Comparison of ENCODE assay signal across 14 cellular contexts in the genomic region with DNA sequence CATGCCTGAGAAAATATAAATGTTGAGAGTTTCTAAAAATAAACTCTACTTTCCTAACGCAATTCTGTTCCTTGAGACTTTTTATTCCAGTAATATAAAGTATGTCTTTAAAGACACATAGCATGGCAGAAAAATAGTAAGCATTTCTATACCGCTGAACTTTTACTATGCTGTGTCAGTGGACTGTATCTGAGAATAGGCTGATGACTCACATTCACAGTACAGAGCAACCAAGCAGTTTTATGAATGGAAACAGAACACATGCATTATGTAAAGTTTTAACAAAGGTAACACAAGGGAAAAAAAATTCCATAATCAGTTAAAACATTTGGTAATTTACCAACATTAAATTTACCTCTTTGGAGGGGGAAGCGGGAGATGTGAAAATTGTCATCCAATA. TPM values are rescaled to one million over a fixed set of nuclear protein-coding genes. Genes with fewer than 3 reads are reported as not detected.
DNase-seq lines count a peak whose midpoint lies in the region; ATAC-seq, FAIRE-seq and TF ChIP-seq lines count a peak whose summit lies in the region.
"Had no signal": no experiment of that assay in that cellular context is flagged by ENCODE, and none has a peak within 500 bp of the region (broad histone marks: within the 10 kb centered on the region; RNA-seq: fewer than 3 reads in every experiment).

No MANE protein-coding gene starts in this region.

- no peak overlapping the region for H3K27ac ChIP-seq in astrocyte (ENCODE audit: low read depth, low read length)

- no peak for TF ChIP-seq CTCF in natural killer cell (IDR thresholded peaks at IDR 0.05)
- TF ChIP-seq CTCF in astrocyte (IDR thresholded peaks at IDR 0.05; ENCODE audit: insufficient read depth, low read depth, low read length): no peak
- TF ChIP-seq CTCF in foreskin fibroblast (IDR thresholded peaks at IDR 0.05; ENCODE audit: low read depth, low read length): no peak

- no peaks in the 10 kb centered on the region for H3K27me3 Mint-ChIP-seq in natural killer cell (ENCODE audit: low read depth in 2 of 2)
- no peaks in the 10 kb centered on the region for H3K27me3 Mint-ChIP-seq in natural killer cell treated with Interleukin-12 subunit alpha and Interleukin-12 subunit beta and Interleukin-15 and Interleukin-18, amount 100 ng/mL, for 72 hours
- no peaks in the 10 kb centered on the region for H3K27me3 Mint-ChIP-seq in astrocyte (ENCODE audit: low read depth, unreplicated experiment)
- H3K27me3 Mint-ChIP-seq: activated B cell treated with CpG ODN at 0.5 μM for 24 hours; activated naive CD8-positive, alpha-beta T cell treated with anti-CD3 and anti-CD28 coated beads, Interleukin-2, amount 10 ng/mL, durations not matched to agents 7 days and 5 days; T-cell had no signal

- H3K36me3 ChIP-seq in astrocyte (ENCODE audit: insufficient read depth, low read length): no peaks in the 10 kb centered on the region

- ATAC-seq in natural killer cell: no peak
- no peak for ATAC-seq in natural killer cell treated with Interleukin-12 subunit alpha and Interleukin-12 subunit beta and Interleukin-15 and Interleukin-18, amount 100 ng/mL, for 72 hours
- ATAC-seq: T-cell had no signal

- H4K20me1 ChIP-seq in astrocyte (ENCODE audit: insufficient read depth, low read length): peaks cover under 1% of the 10 kb centered on the region

- no peak overlapping the region for H2AFZ ChIP-seq in astrocyte (ENCODE audit: low read depth, low read length)

- no peaks in the 10 kb centered on the region for H3K9me3 Mint-ChIP-seq in natural killer cell
- H3K9me3 Mint-ChIP-seq in natural killer cell treated with Interleukin-12 subunit alpha and Interleukin-12 subunit beta and Interleukin-15 and Interleukin-18, amount 100 ng/mL, for 72 hours: no peaks in the 10 kb centered on the region
- no peaks in the 10 kb centered on the region for H3K9me3 Mint-ChIP-seq in astrocyte (ENCODE audit: unreplicated experiment)
- H3K9me3 Mint-ChIP-seq: activated B cell treated with CpG ODN at 0.5 μM for 24 hours; activated naive CD8-positive, alpha-beta T cell treated with anti-CD3 and anti-CD28 coated beads, Interleukin-2, amount 10 ng/mL, durations not matched to agents 7 days and 5 days; T-cell had no signal

- H3K27me3 ChIP-seq in astrocyte (ENCODE audit: insufficient read depth, low read length): no peaks in the 10 kb centered on the region

- H3K36me3 Mint-ChIP-seq in natural killer cell (no peaks in the 10 kb centered on the region), astrocyte (ENCODE audit: low read depth, unreplicated experiment) (no peaks in the 10 kb centered on the region)
- H3K36me3 Mint-ChIP-seq in natural killer cell treated with Interleukin-12 subunit alpha and Interleukin-12 subunit beta and Interleukin-15 and Interleukin-18, amount 100 ng/mL, for 72 hours: no peaks in the 10 kb centered on the region

- no peak overlapping the region for H3K9ac ChIP-seq in astrocyte (ENCODE audit: low read length)

- peak overlapping the region; percentile 2 to 8 for H3K27ac Mint-ChIP-seq in natural killer cell
- no peak overlapping the region for H3K27ac Mint-ChIP-seq in natural killer cell treated with Interleukin-12 subunit alpha and Interleukin-12 subunit beta and Interleukin-15 and Interleukin-18, amount 100 ng/mL, for 72 hours
- H3K27ac Mint-ChIP-seq in astrocyte (ENCODE audit: unreplicated experiment): no peak overlapping the region
- H3K27ac Mint-ChIP-seq: activated B cell treated with CpG ODN at 0.5 μM for 24 hours; activated naive CD8-positive, alpha-beta T cell treated with anti-CD3 and anti-CD28 coated beads, Interleukin-2, amount 10 ng/mL, durations not matched to agents 7 days and 5 days; T-cell had no signal

- H3K4me1 ChIP-seq in astrocyte (ENCODE audit: insufficient read depth, low read length): no peaks in the 10 kb centered on the region

- DNase-seq in natural killer cell: no peak
- DNase-seq in natural killer cell treated with Interleukin-12 subunit alpha and Interleukin-12 subunit beta and Interleukin-15 and Interleukin-18, amount 100 ng/mL, for 72 hours (ENCODE audit: low spot score): no peak
- peak; percentile 37 for DNase-seq in astrocyte (ENCODE audit: low read depth)
- peak; percentile 25 to 52 for DNase-seq in foreskin fibroblast
- no peak for DNase-seq in NCI-H2171 treated with DMSO at 0.1 percent for 48 hours (lab: John Stamatoyannopoulos, UW)
- DNase-seq in cardiac septum (ENCODE audit: low spot score): no peak
- DNase-seq in activated T-cell treated with anti-CD3 and anti-CD28 coated beads, Interleukin-2, amount 50 U/mL, for 1 hour: no peak
- no peak for DNase-seq in SHP77 (lab: John Stamatoyannopoulos, UW)
- DNase-seq: activated B cell treated with CpG ODN at 0.5 μM for 24 hours; activated naive CD8-positive, alpha-beta T cell treated with anti-CD3 and anti-CD28 coated beads, Interleukin-2, amount 10 ng/mL, durations not matched to agents 7 days and 5 days; NCI-H1436; NCI-H524; T-cell had no signal

- no peak for FAIRE-seq in astrocyte (lab: Jason Lieb, UNC)

- H3K4me1 Mint-ChIP-seq in natural killer cell (peaks cover 19 to 21% of the 10 kb centered on the region in 2 donors), astrocyte (ENCODE audit: low read depth, unreplicated experiment) (peaks cover 21% of the 10 kb centered on the region)
- peaks cover 9 to 11% of the 10 kb centered on the region in 2 donors for H3K4me1 Mint-ChIP-seq in natural killer cell treated with Interleukin-12 subunit alpha and Interleukin-12 subunit beta and Interleukin-15 and Interleukin-18, amount 100 ng/mL, for 72 hours (ENCODE audit: low read depth in 2 of 2)

- H3K79me2 ChIP-seq in astrocyte (ENCODE audit: insufficient read depth, low read length): peaks cover 4% of the 10 kb centered on the region

- no peaks in the 10 kb centered on the region for H3K9me3 ChIP-seq in astrocyte (ENCODE audit: insufficient read depth, low read depth, low read length)

- H3K4me3 ChIP-seq in astrocyte (ENCODE audit: insufficient read depth, low read depth, low read length) (no peak overlapping the region), foreskin fibroblast (ENCODE audit: low read depth in 1 of 2, low read length in 2 of 2) (no peak overlapping the region)
- H3K4me3 ChIP-seq: smooth muscle cell had no signal

- H3K4me3 Mint-ChIP-seq in natural killer cell (no peak overlapping the region), astrocyte (ENCODE audit: unreplicated experiment) (no peak overlapping the region)
- no peak overlapping the region for H3K4me3 Mint-ChIP-seq in natural killer cell treated with Interleukin-12 subunit alpha and Interleukin-12 subunit beta and Interleukin-15 and Interleukin-18, amount 100 ng/mL, for 72 hours
- H3K4me3 Mint-ChIP-seq: activated B cell treated with CpG ODN at 0.5 μM for 24 hours; activated naive CD8-positive, alpha-beta T cell treated with anti-CD3 and anti-CD28 coated beads, Interleukin-2, amount 10 ng/mL, durations not matched to agents 7 days and 5 days; T-cell had no signal

- no peak overlapping the region for H3K4me2 ChIP-seq in astrocyte (ENCODE audit: low read length)
- H3K4me2 ChIP-seq: smooth muscle cell had no signal

- intact Hi-C loops in natural killer cell (cut with micrococcal nuclease): no loop called here
- intact Hi-C loops in cardiac septum (cut with DNase I): no loop called here

RNA-seq across cellular contexts. Expression of gene ZDHHC20, which starts 38.4 kb away (rescaled TPM):
- 100 to 1,000 TPM in 1 of 3 donors, 10 to 100 TPM in 2; 85.1 to 116 (median 93.4) TPM for total RNA-seq in natural killer cell
- 10 to 100 TPM; 46.0 to 54.9 TPM for total RNA-seq in natural killer cell treated with Interleukin-12 subunit alpha and Interleukin-12 subunit beta and Interleukin-15 and Interleukin-18, amount 100 ng/mL, for 72 hours
- 64.3 and 76.1 TPM in 2 replicates for total RNA-seq in astrocyte
- 20.2 TPM for total RNA-seq in cardiac septum

Comparison
In these comparisons a context has a peak if more than half of its experiments do, and no peak if none do; other contexts are left out.
1. H3K27ac Mint-ChIP-seq: peak in natural killer cell (2 of 2); none in natural killer cell treated with Interleukin-12 subunit alpha and Interleukin-12 subunit beta and Interleukin-15 and Interleukin-18, amount 100 ng/mL, for 72 hours (0 of 2) and astrocyte (single experiment).
2. DNase-seq: peak in astrocyte (single experiment) and foreskin fibroblast (2 of 2); none in natural killer cell (single experiment), natural killer cell treated with Interleukin-12 subunit alpha and Interleukin-12 subunit beta and Interleukin-15 and Interleukin-18, amount 100 ng/mL, for 72 hours (single experiment), NCI-H2171 treated with DMSO at 0.1 percent for 48 hours (single experiment), cardiac septum (single experiment), activated T-cell treated with anti-CD3 and anti-CD28 coated beads, Interleukin-2, amount 50 U/mL, for 1 hour (single experiment) and SHP77 (0 of 2).